In genomic region chr16:15961060-15961511, GRCh38 we compare ENCODE assay signal across 8 cellular contexts. TPM values are rescaled to one million over a fixed set of nuclear protein-coding genes. Genes with fewer than 3 reads are reported as not detected.
DNase-seq lines count a peak whose midpoint lies in the region; ATAC-seq, FAIRE-seq and TF ChIP-seq lines count a peak whose summit lies in the region.

No MANE protein-coding gene starts in this region.

- no peak overlapping the region for H2BK120ac ChIP-seq in H1 (replicated peaks; ENCODE audit: low read depth, low read length)

- no peaks in the 10 kb centered on the region for H3K27me3 ChIP-seq in H1 (replicated peaks in 1 of 4; ENCODE audit: control insufficient read depth in 3 of 4, extremely low read depth in 1 of 4, insufficient read depth in 3 of 4, low read length in 3 of 4)

- H2BK5ac ChIP-seq in H1 (ENCODE audit: low read depth, low read length): peak overlapping the region; percentile 60; the same call in 1 of the 2 replicates

- TF ChIP-seq POLR2A in H1 (IDR thresholded peaks at IDR 0.05; ENCODE audit: control extremely low read depth in 1 of 2, low read depth in 2 of 2, low read length in 2 of 2): no peak

- TF ChIP-seq RAD21 in H1 (IDR thresholded peaks at IDR 0.05 in 1 of 2, conservative IDR thresholded peaks at IDR 0.05 in 1 of 2; ENCODE audit: low read depth in 2 of 2, low read length in 2 of 2): no peak

- TF ChIP-seq EP300 in H1 (IDR thresholded peaks at IDR 0.05; ENCODE audit: borderline replicate concordance in 1 of 2, low read depth in 2 of 2, low read length in 2 of 2): no peak

- no peak overlapping the region for H2BK15ac ChIP-seq in H1 (ENCODE audit: low read length)

- TF ChIP-seq CTCF in H1 (IDR thresholded peaks at IDR 0.05; ENCODE audit: control extremely low read depth in 1 of 3, insufficient read depth in 1 of 3, low read depth in 1 of 3, low read length in 3 of 3): no peak

- CTCF ChIA-PET in H1 (lab: Charles Lee; ENCODE audit: partially characterized antibody): no interaction called here

- no peak overlapping the region for H3K18ac ChIP-seq in H1 (ENCODE audit: extremely low read depth, low read length)

- POLR2A ChIA-PET in H1 (lab: Charles Lee; ENCODE audit: partially characterized antibody): interaction anchor here (2.9 kb wide), 1 partner anchor 9 kb away, joined by 19 read pairs; no protein-coding TSS in a partner anchor

- H3K56ac ChIP-seq in H1 (replicated peaks; ENCODE audit: insufficient read length, low read depth, low read length): no peak overlapping the region

- DNase-seq in Daoy (ENCODE audit: low read depth) (peak; percentile 52), H1 (ENCODE audit: low read depth in 1 of 2, low spot score in 2 of 2) (no peak), glomerular visceral epithelial cell (ENCODE audit: extremely low spot score) (no peak), middle frontal gyrus (ENCODE audit: extremely low spot score, low spot score) (no peak)
- peak; percentile 59 for DNase-seq in activated CD4-positive, CD25-positive, alpha-beta regulatory T cell treated with anti-CD3 and anti-CD28 coated beads, Interleukin-2, amount 50 U/mL, for 16 hours (ENCODE audit: low read depth, low spot score)
- DNase-seq in stimulated activated CD8-positive, alpha-beta memory T cell treated with anti-CD3 and anti-CD28 coated beads, Interleukin-4, amount 100 ng/mL, for 48 hours: peak; percentile 67

- no peak overlapping the region for H2AFZ ChIP-seq in H1 (ENCODE audit: low read length)

- no peak for FAIRE-seq in H1 (lab: Jason Lieb, UNC)

- H2BK12ac ChIP-seq in H1 (ENCODE audit: low read depth, low read length): no peak overlapping the region

- H3K14ac ChIP-seq in H1 (ENCODE audit: insufficient read length): no peak overlapping the region

- no peak overlapping the region for H3K4ac ChIP-seq in H1 (replicated peaks; ENCODE audit: insufficient read length, low read depth, low read length)

- H4K20me1 ChIP-seq in H1 (replicated peaks in 1 of 2; ENCODE audit: control insufficient read depth in 1 of 2, insufficient read depth in 2 of 2, low read length in 2 of 2): peaks cover 4 to 12% of the 10 kb centered on the region in 2 experiments

- H3K23me2 ChIP-seq in H1 (ENCODE audit: low read depth, low read length): no peaks in the 10 kb centered on the region

- 0 out of 4 replicates have a peak overlapping the region, but pooled peaks of 1 of the 2 experiments have one; percentile 23 for H3K4me2 ChIP-seq in H1 (ENCODE audit: insufficient read depth in 1 of 2, low read depth in 2 of 2, low read length in 2 of 2)

- H3K79me2 ChIP-seq in H1 (ENCODE audit: control insufficient read depth in 1 of 2, insufficient read depth in 2 of 2, low read length in 2 of 2): peaks cover 23 to 97% of the 10 kb centered on the region in 2 experiments

- H3K4me1 ChIP-seq in H1 (replicated peaks in 1 of 4; ENCODE audit: control insufficient read depth in 3 of 4, insufficient read depth in 4 of 4, low read length in 3 of 4): peaks cover 3 to 16% (median 13%) of the 10 kb centered on the region in 4 experiments; a peak in 5 of 7 replicates

- peaks cover 16% of the 10 kb centered on the region for H3K79me1 ChIP-seq in H1 (ENCODE audit: low read depth, low read length)

- H3K23ac ChIP-seq in H1 (ENCODE audit: insufficient read length): no peak overlapping the region

- H3K36me3 ChIP-seq in H1 (ENCODE audit: control insufficient read depth in 2 of 4, insufficient read depth in 4 of 4, low read length in 3 of 4): peaks cover 0 to 7% (median 3%) of the 10 kb centered on the region in 4 experiments; a peak in 2 of 8 replicates

- H2BK20ac ChIP-seq in H1 (ENCODE audit: low read length): no peak overlapping the region

- peaks cover 3 to 7% of the 10 kb centered on the region in 2 experiments for H3K9me3 ChIP-seq in H1 (ENCODE audit: insufficient read depth in 2 of 2, low read depth in 1 of 2, low read length in 1 of 2)

- no peak overlapping the region for H4K5ac ChIP-seq in H1 (ENCODE audit: insufficient read length, low read depth, low read length)

- no peak overlapping the region for H3K27ac ChIP-seq in H1 (ENCODE audit: low read depth, low read length)

- no peak overlapping the region for H3K9ac ChIP-seq in H1 (replicated peaks in 1 of 4; ENCODE audit: extremely low read depth in 1 of 4, low read depth in 3 of 4, low read length in 3 of 4)

- no peak overlapping the region for H3K4me3 ChIP-seq in H1 (ENCODE audit: extremely low read depth in 1 of 4, insufficient read depth in 2 of 4, low read depth in 3 of 4, low read length in 4 of 4)

- H4K91ac ChIP-seq in H1 (replicated peaks; ENCODE audit: insufficient read length, low read length): no peak overlapping the region

- ATAC-seq in HG02678 (IDR thresholded peaks at IDR 0.05; ENCODE audit: unreplicated experiment) (peak; percentile 77), SK-N-SH treated with all-trans-retinoic acid at 6 μM for 48 hours (no peak)

- H2AK5ac ChIP-seq in H1 (ENCODE audit: low read depth, low read length): no peak overlapping the region

- H4K8ac ChIP-seq in H1 (ENCODE audit: extremely low read depth, insufficient read depth, low read length): no peak overlapping the region

- WGBS in H1 (ENCODE audit: extremely low coverage in 1 of 2, insufficient coverage in 1 of 2, insufficient read length in 1 of 2, insufficient replicate concordance in 2 of 2, low coverage in 1 of 2, low lambda C conversion rate in 2 of 2, missing lambda C conversion rate in 1 of 2), 2 experiments: 94% methylated on average over 5 of the region's 5 CpGs; no CpG with 5 or more reads in 1 of the 2 experiments

TF ChIP-seq in H1, 55 proteins besides CTCF, POLR2A, EP300 and RAD21:
- TF ChIP-seq NANOG (IDR thresholded peaks at IDR 0.05; ENCODE audit: insufficient read depth, low read depth, low read length, poor library complexity, severe bottlenecking) (no peak), RNF2 (IDR thresholded peaks at IDR 0.05; ENCODE audit: borderline replicate concordance, low read depth, low read length, missing control alignments, poor library complexity, severe bottlenecking) (no peak), RXRA (IDR thresholded peaks at IDR 0.05; ENCODE audit: insufficient read depth, low read depth, low read length) (no peak), HDAC6 (IDR thresholded peaks at IDR 0.05; ENCODE audit: low read depth, low read length) (no peak), JUND (IDR thresholded peaks at IDR 0.05; ENCODE audit: low read length) (no peak), TCF12 (IDR thresholded peaks at IDR 0.05; ENCODE audit: low read depth, low read length) (no peak), SUZ12 (IDR thresholded peaks at IDR 0.05; ENCODE audit: low read length) (no peak), MAX (IDR thresholded peaks at IDR 0.05) (no peak)

TF ChIP-seq in SK-N-SH treated with all-trans-retinoic acid at 6 μM for 48 hours, 23 proteins besides CTCF, POLR2A, EP300 and RAD21:
- TF ChIP-seq OSR1 (CRISPR knock-in tag; IDR thresholded peaks at IDR 0.05) (no peak), PPARA (CRISPR knock-in tag; IDR thresholded peaks at IDR 0.05; ENCODE audit: borderline replicate concordance) (no peak), TOX (CRISPR knock-in tag; IDR thresholded peaks at IDR 0.05; ENCODE audit: borderline replicate concordance) (no peak), POU6F1 (CRISPR knock-in tag; IDR thresholded peaks at IDR 0.05; ENCODE audit: borderline replicate concordance, low read depth) (no peak), ZFP30 (CRISPR knock-in tag; IDR thresholded peaks at IDR 0.05) (no peak), ARNTL (CRISPR knock-in tag; IDR thresholded peaks at IDR 0.05; ENCODE audit: borderline replicate concordance, low read depth) (no peak), PATZ1 (CRISPR knock-in tag; IDR thresholded peaks at IDR 0.05; ENCODE audit: borderline replicate concordance) (no peak), RARB (CRISPR knock-in tag; IDR thresholded peaks at IDR 0.05) (no peak), ZNF8 (CRISPR knock-in tag; IDR thresholded peaks at IDR 0.05) (no peak)

RNA-seq across cellular contexts. Expression of gene ABCC1, which starts 11.7 kb away (rescaled TPM):
- 9.0 and 11.8 TPM in 2 replicates for total RNA-seq in Daoy (2014; rRNA removed; shearing (Covaris generic))
- total RNA-seq in H1 (2021; fragmentation: NEBNext Ultra II Directional; extraction: Animal tissue kit (Norgen Biotek cat#: 25700)): 65.7 and 66.8 TPM in 2 replicates
- polyA plus RNA-seq in H1 (2011; rRNA removed): 42.6 and 73.9 TPM in 2 replicates
- polyA plus RNA-seq in H1 (2011; cell fraction: cytosol; rRNA removed): 25.1 TPM
- polyA plus RNA-seq in H1 (2011; cell fraction: nucleus; rRNA removed): 102 TPM
- polyA plus RNA-seq in H1 (2012, experiment 1 of 2): 54.4 to 58.9 TPM (median 57.1 TPM) in 4 replicates
- 24.2 TPM for polyA plus RNA-seq in H1 (2012, experiment 2 of 2)
- polyA plus RNA-seq in H1 (2013, experiment 1 of 2): 67.0 TPM
- polyA plus RNA-seq in H1 (2013, experiment 2 of 2): 55.1 TPM
- 121 and 123 TPM in 2 replicates for polyA minus RNA-seq in H1 (2011; rRNA and poly(A)+ RNA removed)
- polyA minus RNA-seq in H1 (2011; cell fraction: cytosol; rRNA and poly(A)+ RNA removed): 62.4 TPM
- polyA minus RNA-seq in H1 (2011; cell fraction: nucleus; rRNA and poly(A)+ RNA removed): 75.8 TPM

Comparison
In these comparisons a context has a peak if more than half of its experiments do, and no peak if none do; other contexts are left out.
1. DNase-seq: peak in Daoy (single experiment), activated CD4-positive, CD25-positive, alpha-beta regulatory T cell treated with anti-CD3 and anti-CD28 coated beads, Interleukin-2, amount 50 U/mL, for 16 hours (single experiment) and stimulated activated CD8-positive, alpha-beta memory T cell treated with anti-CD3 and anti-CD28 coated beads, Interleukin-4, amount 100 ng/mL, for 48 hours (single experiment); none in H1 (0 of 2), glomerular visceral epithelial cell (single experiment) and middle frontal gyrus (single experiment).